ENCODE assay signal across 19 cellular contexts in the genomic region with DNA sequence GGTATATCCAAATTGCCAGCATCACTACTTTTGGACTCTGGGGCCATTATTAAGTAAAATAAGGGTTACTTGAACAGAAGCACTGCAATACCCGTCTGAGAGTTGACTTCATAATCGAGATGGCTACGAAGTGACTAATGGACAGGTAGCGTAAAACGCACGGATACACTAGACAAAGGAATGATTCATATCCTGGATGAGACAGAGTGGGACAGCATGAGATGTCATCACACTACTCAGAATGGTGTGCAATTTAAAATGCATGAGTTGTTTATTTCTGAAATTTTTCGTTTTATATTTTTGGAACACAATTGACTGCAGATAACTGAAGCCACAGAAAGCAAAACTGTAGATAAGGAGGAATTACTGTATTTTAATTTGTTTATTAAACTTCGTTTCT.
A peak's percentile ranks its signal among the peaks of the same experiment; 100 is the strongest.
DNase-seq lines count a peak whose midpoint lies in the region; ATAC-seq, FAIRE-seq and TF ChIP-seq lines count a peak whose summit lies in the region.
"Had no signal": no experiment of that assay in that cellular context is flagged by ENCODE, and none has a peak within 500 bp of the region (broad histone marks: within the 10 kb centered on the region; RNA-seq: fewer than 3 reads in every experiment).

No MANE protein-coding gene starts in this region.

- no peak overlapping the region for H3K27ac Mint-ChIP-seq in Caco-2 (ENCODE audit: unreplicated experiment)
- H3K27ac Mint-ChIP-seq: memory B cell had no signal

- H2AFZ ChIP-seq in trophoblast cell (ENCODE audit: insufficient read depth, low read length, poor library complexity), result no peak overlapping the region

- no TSS peak for BruUV-seq in Caco-2 (replicated peaks; lab: Mats Ljungman, UMichigan)

- no peak overlapping the region for H3K14ac ChIP-seq in trophoblast cell (ENCODE audit: low read length)

- intact Hi-C loops in Caco-2 (cut with micrococcal nuclease; ENCODE audit: unreplicated experiment), result no loop called here

- FAIRE-seq in bronchial epithelial cell (lab: Jason Lieb, UNC), result no peak
- FAIRE-seq: endothelial cell of umbilical vein had no signal

- no peak for ATAC-seq in GM19463 (IDR thresholded peaks at IDR 0.05; ENCODE audit: unreplicated experiment)
- ATAC-seq: body of pancreas, upper lobe of right lung had no signal

- peak; percentile 26 for DNase-seq in NOMO-1 treated with DMSO at 0.1 percent for 48 hours (lab: John Stamatoyannopoulos, UW; ENCODE audit: unreplicated experiment)
- DNase-seq in NOMO-1 treated with dmso at 0.1 percent for 144 hours (lab: John Stamatoyannopoulos, UW; ENCODE audit: unreplicated experiment), result no peak
- DNase-seq in NCI-H460 (ENCODE audit: extremely low read depth, low read depth), result peak; percentile 67
- peak; percentile 96 for DNase-seq in bronchial epithelial cell (ENCODE audit: low read depth)
- DNase-seq in trophoblast cell, result peak; percentile 62 to 85
- no peak for DNase-seq in activated CD8-positive, alpha-beta memory T cell treated with anti-CD3 and anti-CD28 coated beads, Interleukin-2, amount 50 U/mL, for 48 hours
- DNase-seq in Caco-2, result no peak
- DNase-seq: activated CD4-positive, alpha-beta T cell treated with anti-CD3 and anti-CD28 coated beads for 4 hours; activated T-cell treated with anti-CD3 and anti-CD28 coated beads, Interleukin-2, amount 50 U/mL, for 4 hours; body of pancreas; H7; hypothalamus; NK-92 treated with Interleukin-12 subunit alpha and Interleukin-12 subunit beta, amount 100 ng/mL, for 24 hours; occipital lobe; upper lobe of right lung had no signal

- H3K79me1 ChIP-seq in trophoblast cell (ENCODE audit: low read length), result no peaks in the 10 kb centered on the region

- no peak overlapping the region for H3K4ac ChIP-seq in trophoblast cell (ENCODE audit: low read depth, low read length)

- H3K4me3 ChIP-seq in bronchial epithelial cell (ENCODE audit: low read depth, low read length), result no peak overlapping the region
- no peak overlapping the region for H3K4me3 ChIP-seq in trophoblast cell (ENCODE audit: low read depth, low read length)
- H3K4me3 ChIP-seq in Caco-2 (ENCODE audit: low read depth, low read length), result no peak overlapping the region
- H3K4me3 ChIP-seq: body of pancreas, upper lobe of right lung had no signal

- H2BK5ac ChIP-seq in trophoblast cell (ENCODE audit: low read depth, low read length, poor library complexity), result no peak overlapping the region

- H3K27ac ChIP-seq in trophoblast cell (ENCODE audit: low read depth, low read length), result no peak overlapping the region
- H3K27ac ChIP-seq: 22Rv1, body of pancreas, upper lobe of right lung had no signal

- H2BK12ac ChIP-seq in trophoblast cell (ENCODE audit: low read length), result no peak overlapping the region

- no peaks in the 10 kb centered on the region for H3K36me3 ChIP-seq in bronchial epithelial cell (ENCODE audit: control insufficient read depth, insufficient read depth, low read length)
- no peaks in the 10 kb centered on the region for H3K36me3 ChIP-seq in trophoblast cell (ENCODE audit: control insufficient read depth in 1 of 2, insufficient read depth in 2 of 2, low read length in 2 of 2)
- no peaks in the 10 kb centered on the region for H3K36me3 ChIP-seq in Caco-2 (ENCODE audit: control insufficient read depth, insufficient read depth, low read length)
- H3K36me3 ChIP-seq: upper lobe of right lung had no signal

- H3K4me2 ChIP-seq in trophoblast cell (ENCODE audit: low read length), result no peak overlapping the region

- H3K9ac ChIP-seq in trophoblast cell (ENCODE audit: low read length), result no peak overlapping the region

- no peaks in the 10 kb centered on the region for H3K9me3 Mint-ChIP-seq in Caco-2 (ENCODE audit: unreplicated experiment)
- H3K9me3 Mint-ChIP-seq: activated T-cell treated with anti-CD3 and anti-CD28 coated beads, Interleukin-2, amount 50 U/mL, for 4 hours; memory B cell had no signal

- H3K4me1 ChIP-seq in trophoblast cell (ENCODE audit: control insufficient read depth in 1 of 2, insufficient read depth in 2 of 2, low read length in 2 of 2) (no peaks in the 10 kb centered on the region), Caco-2 (no peaks in the 10 kb centered on the region)
- H3K4me1 ChIP-seq: body of pancreas, upper lobe of right lung had no signal

- CTCF ChIA-PET in Caco-2 (lab: Charles Lee), result no interaction called here

- H3K9me3 ChIP-seq in trophoblast cell (ENCODE audit: insufficient read depth, low read depth, low read length) (no peaks in the 10 kb centered on the region), Caco-2 (no peaks in the 10 kb centered on the region)
- H3K9me3 ChIP-seq: body of pancreas, upper lobe of right lung had no signal

- H3K4me3 Mint-ChIP-seq in Caco-2 (ENCODE audit: unreplicated experiment), result no peak overlapping the region
- H3K4me3 Mint-ChIP-seq: activated T-cell treated with anti-CD3 and anti-CD28 coated beads, Interleukin-2, amount 50 U/mL, for 4 hours; memory B cell had no signal

- H4K91ac ChIP-seq in trophoblast cell (ENCODE audit: low read depth, low read length), result no peak overlapping the region

- no peak overlapping the region for H2BK120ac ChIP-seq in trophoblast cell (ENCODE audit: insufficient read depth, low read length, poor library complexity)

- no peak overlapping the region for H4K12ac ChIP-seq in trophoblast cell (ENCODE audit: low read depth, low read length)

- no peaks in the 10 kb centered on the region for H3K36me3 Mint-ChIP-seq in Caco-2 (ENCODE audit: insufficient read depth, unreplicated experiment)

- H3K4me1 Mint-ChIP-seq in Caco-2 (ENCODE audit: low read depth, unreplicated experiment), result no peaks in the 10 kb centered on the region
- H3K4me1 Mint-ChIP-seq: memory B cell had no signal

- no peak overlapping the region for H4K8ac ChIP-seq in trophoblast cell (ENCODE audit: low read depth, low read length)

- TF ChIP-seq CTCF in bronchial epithelial cell (IDR thresholded peaks at IDR 0.05; ENCODE audit: insufficient read depth, low read length, severe bottlenecking) (no peak), Caco-2 (IDR thresholded peaks at IDR 0.05; ENCODE audit: insufficient read depth in 1 of 2, low read depth in 1 of 2, low read length in 1 of 2, severe bottlenecking in 1 of 2, unreplicated experiment in 1 of 2) (no peak)

- H2AK5ac ChIP-seq in trophoblast cell (ENCODE audit: low read length), result no peak overlapping the region

- H3K27me3 ChIP-seq in bronchial epithelial cell (ENCODE audit: control insufficient read depth, insufficient read depth, low read length), result no peaks in the 10 kb centered on the region
- no peaks in the 10 kb centered on the region for H3K27me3 ChIP-seq in trophoblast cell (ENCODE audit: insufficient read depth, low read length)
- no peaks in the 10 kb centered on the region for H3K27me3 ChIP-seq in Caco-2 (replicated peaks; ENCODE audit: control insufficient read depth, insufficient read depth, low read length)
- H3K27me3 ChIP-seq: body of pancreas, upper lobe of right lung had no signal

- POLR2A ChIA-PET in Caco-2 (lab: Charles Lee), result no interaction called here

- no peaks in the 10 kb centered on the region for H3K27me3 Mint-ChIP-seq in Caco-2 (ENCODE audit: insufficient read depth, unreplicated experiment)
- H3K27me3 Mint-ChIP-seq: memory B cell had no signal

- no CpG with 5 or more reads among the region's 8 CpGs for WGBS in trophoblast cell (ENCODE audit: extremely low coverage, insufficient coverage, insufficient read length)

- no peak overlapping the region for H3K23ac ChIP-seq in trophoblast cell (ENCODE audit: low read length)

- H3K18ac ChIP-seq in trophoblast cell (ENCODE audit: low read length), result no peak overlapping the region

- no peaks in the 10 kb centered on the region for H3K79me2 ChIP-seq in trophoblast cell (ENCODE audit: control insufficient read depth, insufficient read depth, low read length, poor library complexity)

Comparison
In these comparisons a context has a peak if more than half of its experiments do, and no peak if none do; other contexts are left out.
1. DNase-seq: peak in NOMO-1 treated with DMSO at 0.1 percent for 48 hours (single experiment), NCI-H460 (single experiment), bronchial epithelial cell (single experiment) and trophoblast cell (2 of 2); none in NOMO-1 treated with dmso at 0.1 percent for 144 hours (single experiment), activated CD8-positive, alpha-beta memory T cell treated with anti-CD3 and anti-CD28 coated beads, Interleukin-2, amount 50 U/mL, for 48 hours (single experiment) and Caco-2 (0 of 2).